In genomic region chr19:46739290-46739771, GRCh38 we compare ENCODE assay signal across 1 cellular context.
TF ChIP-seq lines count a peak whose summit lies in the region.

No MANE protein-coding gene starts in this region.

TF ChIP-seq in HEK293, 187 proteins besides CTCF, POLR2A, EP300 and RAD21 (continued from another document):
- TF ChIP-seq TCF7L2 (IDR thresholded peaks at IDR 0.05; ENCODE audit: borderline replicate concordance, low read depth, low read length) (no peak), SP7 (tag by site-specific recombination; IDR thresholded peaks at IDR 0.05) (no peak), ZNF776 (tag by site-specific recombination; IDR thresholded peaks at IDR 0.05; ENCODE audit: borderline replicate concordance) (no peak), ELK4 (IDR thresholded peaks at IDR 0.05; ENCODE audit: borderline replicate concordance, low read depth, low read length) (no peak), ZNF23 (tag by site-specific recombination; IDR thresholded peaks at IDR 0.05; ENCODE audit: borderline replicate concordance) (no peak), KLF10 (tag by site-specific recombination; IDR thresholded peaks at IDR 0.05) (no peak), ZNF654 (tag by site-specific recombination; IDR thresholded peaks at IDR 0.05; ENCODE audit: low read depth) (no peak), ZNF707 (tag by site-specific recombination; IDR thresholded peaks at IDR 0.05) (no peak), ZBTB48 (tag by site-specific recombination; IDR thresholded peaks at IDR 0.05) (no peak), EGR2 (tag by site-specific recombination; IDR thresholded peaks at IDR 0.05; ENCODE audit: low read depth) (peak; percentile 72), ZNF169 (tag by site-specific recombination; IDR thresholded peaks at IDR 0.05) (no peak), ZFHX2 (tag by site-specific recombination; conservative IDR thresholded peaks at IDR 0.05) (peak; percentile 47), TRIM28 (IDR thresholded peaks at IDR 0.05; ENCODE audit: borderline replicate concordance, low read length) (no peak), ZNF148 (tag by site-specific recombination; IDR thresholded peaks at IDR 0.05; ENCODE audit: borderline replicate concordance) (no peak), ZNF324 (tag by site-specific recombination; IDR thresholded peaks at IDR 0.05) (no peak), ZNF621 (tag by site-specific recombination; IDR thresholded peaks at IDR 0.05) (no peak), HOXD13 (CRISPR knock-in tag; IDR thresholded peaks at IDR 0.05; ENCODE audit: borderline replicate concordance) (no peak), ZNF658 (tag by site-specific recombination; IDR thresholded peaks at IDR 0.05) (no peak)
